ENCODE assay signal across 2 cellular contexts in genomic region chr18:79598046-79598884, GRCh38.
TF ChIP-seq lines count a peak whose summit lies in the region.

No MANE protein-coding gene starts in this region.

TF ChIP-seq in Ishikawa, 13 proteins besides CTCF, POLR2A, EP300 and RAD21:
- TF ChIP-seq TAF1 (IDR thresholded peaks at IDR 0.05; ENCODE audit: low read depth) (no peak), MAX (IDR thresholded peaks at IDR 0.05) (peak; percentile 64), EGR1 (IDR thresholded peaks at IDR 0.05) (no peak), YY1 (IDR thresholded peaks at IDR 0.05; ENCODE audit: low read depth) (peak; percentile 18; the same call in 1 of the 2 replicates)

TF ChIP-seq in H1, 55 proteins besides CTCF, POLR2A, EP300 and RAD21:
- TF ChIP-seq POLR2AphosphoS5 (IDR thresholded peaks at IDR 0.05; ENCODE audit: low read depth, low read length) = no peak
- no peak for TF ChIP-seq ZNF274 (IDR thresholded peaks at IDR 0.05; ENCODE audit: borderline replicate concordance, extremely low read depth, low read length)
- TF ChIP-seq CHD2 (IDR thresholded peaks at IDR 0.05; ENCODE audit: low read length) = no peak
- no peak for TF ChIP-seq BCL11A (IDR thresholded peaks at IDR 0.05; ENCODE audit: low read depth in 2 of 2, low read length in 2 of 2)
- no peak for TF ChIP-seq RFX5 (IDR thresholded peaks at IDR 0.05; ENCODE audit: borderline replicate concordance, low read depth, low read length)
- TF ChIP-seq SIX5 (IDR thresholded peaks at IDR 0.05; ENCODE audit: low read depth, low read length) = no peak
- no peak for TF ChIP-seq CTBP2 (IDR thresholded peaks at IDR 0.05; ENCODE audit: borderline replicate concordance, insufficient read depth, insufficient read length, low read length)
- TF ChIP-seq ASH2L (IDR thresholded peaks at IDR 0.05; ENCODE audit: low read length) = no peak
- TF ChIP-seq CBX8 (IDR thresholded peaks at IDR 0.05; ENCODE audit: borderline replicate concordance, low read depth, low read length) = no peak
- TF ChIP-seq SAP30 (IDR thresholded peaks at IDR 0.05; ENCODE audit: insufficient read depth, insufficient replicate concordance, low read length) = no peak
- no peak for TF ChIP-seq CHD1 (IDR thresholded peaks at IDR 0.05; ENCODE audit: low read depth, low read length)
- TF ChIP-seq GTF2F1 (IDR thresholded peaks at IDR 0.05; ENCODE audit: borderline replicate concordance, low read depth, low read length) = no peak
- no peak for TF ChIP-seq SUZ12 (IDR thresholded peaks at IDR 0.05; ENCODE audit: low read length)
- TF ChIP-seq SRF (IDR thresholded peaks at IDR 0.05; ENCODE audit: low read depth, low read length) = no peak
- no peak for TF ChIP-seq CREB1 (IDR thresholded peaks at IDR 0.05)
- no peak for TF ChIP-seq ATF3 (IDR thresholded peaks at IDR 0.05; ENCODE audit: insufficient read depth, low read depth, low read length)
- TF ChIP-seq CHD7 (IDR thresholded peaks at IDR 0.05; ENCODE audit: insufficient replicate concordance, low read length) = no peak
